Comparison of ENCODE assay signal across 30 cellular contexts in genomic region chr1:16213013-16213412, GRCh38. TPM values are rescaled to one million over a fixed set of nuclear protein-coding genes. Genes with fewer than 3 reads are reported as not detected.
A peak's percentile ranks its signal among the peaks of the same experiment; 100 is the strongest.
DNase-seq lines count a peak whose midpoint lies in the region; ATAC-seq, FAIRE-seq and TF ChIP-seq lines count a peak whose summit lies in the region.
"Had no signal": no experiment of that assay in that cellular context is flagged by ENCODE, and none has a peak within 500 bp of the region (broad histone marks: within the 10 kb centered on the region; RNA-seq: fewer than 3 reads in every experiment).

No MANE protein-coding gene starts in this region.

- H3K4me3 ChIP-seq in iPS-18a (ENCODE audit: low read length) (peak overlapping the region; percentile 62), pancreas (no peak overlapping the region)
- H3K4me3 ChIP-seq: uterus had no signal

- H3K9ac ChIP-seq in iPS-18a (ENCODE audit: low read length) = peak overlapping the region; percentile 80
- H3K9ac ChIP-seq: KMS-11 had no signal

- peaks cover 42% of the 10 kb centered on the region for H3K4me1 Mint-ChIP-seq in Calu3 (ENCODE audit: low read depth, unreplicated experiment)

- ATAC-seq in pancreas (no peak), GM19397 (IDR thresholded peaks at IDR 0.05; ENCODE audit: unreplicated experiment) (no peak)
- ATAC-seq: Right ventricle myocardium inferior; SK-N-SH treated with all-trans-retinoic acid at 6 μM for 48 hours; stimulated activated naive B cell treated with anti-CD40 and anti-IgM and Interleukin-4, amounts not matched to agents 10 μg/mL and 1 μg/mL and 100 μg/mL, for 72 hours had no signal

- no TSS peak for BruUV-seq in Calu3 (replicated peaks; lab: Mats Ljungman, UMichigan)

- no peak overlapping the region for H3K27ac Mint-ChIP-seq in Calu3 (ENCODE audit: unreplicated experiment)
- H3K27ac Mint-ChIP-seq: activated CD4-positive, alpha-beta memory T cell treated with anti-CD3 and anti-CD28 coated beads for 36 hours; activated naive CD4-positive, alpha-beta T cell treated with anti-CD3 and anti-CD28 coated beads, Interleukin-2, amount 50 U/mL, for 24 hours; CD4-positive, alpha-beta T cell; stimulated activated naive B cell treated with anti-CD40 and anti-IgM and Interleukin-4, amounts not matched to agents 10 μg/mL and 1 μg/mL and 100 μg/mL, for 72 hours; T-helper 1 cell treated with Interleukin-12 subunit alpha and Interleukin-12 subunit beta and Interleukin-4 antibody, amounts not matched to agents 30 μg/mL and 1 μg/mL, for 36 hours had no signal

- peaks cover 27% of the 10 kb centered on the region for H3K4me1 ChIP-seq in iPS-18a (ENCODE audit: control insufficient read depth, low read depth, low read length)
- peaks cover 7 to 23% (median 8%) of the 10 kb centered on the region in 3 donors for H3K4me1 ChIP-seq in pancreas

- no peaks in the 10 kb centered on the region for H3K9me3 Mint-ChIP-seq in Calu3 (ENCODE audit: low read depth, unreplicated experiment)
- H3K9me3 Mint-ChIP-seq: activated CD4-positive, alpha-beta memory T cell treated with anti-CD3 and anti-CD28 coated beads for 36 hours; activated naive CD4-positive, alpha-beta T cell treated with anti-CD3 and anti-CD28 coated beads, Interleukin-2, amount 50 U/mL, for 24 hours; CD4-positive, alpha-beta T cell; naive B cell; stimulated activated naive B cell treated with anti-CD40 and anti-IgM and Interleukin-4, amounts not matched to agents 10 μg/mL and 1 μg/mL and 100 μg/mL, for 72 hours; T-helper 1 cell treated with Interleukin-12 subunit alpha and Interleukin-12 subunit beta and Interleukin-4 antibody, amounts not matched to agents 30 μg/mL and 1 μg/mL, for 36 hours had no signal

- no peak for TF ChIP-seq CTCF in Calu3 (IDR thresholded peaks at IDR 0.05; ENCODE audit: unreplicated experiment)
- no peak for TF ChIP-seq CTCF in pancreas (IDR thresholded peaks at IDR 0.05)

- H3K4me3 Mint-ChIP-seq in Calu3 (ENCODE audit: low read depth, unreplicated experiment) = peak overlapping the region; percentile 58
- H3K4me3 Mint-ChIP-seq: activated CD4-positive, alpha-beta memory T cell treated with anti-CD3 and anti-CD28 coated beads for 36 hours; activated naive CD4-positive, alpha-beta T cell treated with anti-CD3 and anti-CD28 coated beads, Interleukin-2, amount 50 U/mL, for 24 hours; CD4-positive, alpha-beta T cell; stimulated activated naive B cell treated with anti-CD40 and anti-IgM and Interleukin-4, amounts not matched to agents 10 μg/mL and 1 μg/mL and 100 μg/mL, for 72 hours; T-helper 1 cell treated with Interleukin-12 subunit alpha and Interleukin-12 subunit beta and Interleukin-4 antibody, amounts not matched to agents 30 μg/mL and 1 μg/mL, for 36 hours had no signal

- no peak for FAIRE-seq in pancreas (lab: Jason Lieb, UNC)
- FAIRE-seq: D721Med, endothelial cell of umbilical vein, HTR-8/SVneo, islet of Langerhans had no signal

- H3K9me3 ChIP-seq in iPS-18a (ENCODE audit: control insufficient read depth, low read depth, low read length) (no peaks in the 10 kb centered on the region), pancreas (no peaks in the 10 kb centered on the region)
- H3K9me3 ChIP-seq: left lung, uterus had no signal

- H3K27me3 Mint-ChIP-seq in Calu3 (ENCODE audit: unreplicated experiment) = no peaks in the 10 kb centered on the region
- H3K27me3 Mint-ChIP-seq: activated naive CD4-positive, alpha-beta T cell treated with anti-CD3 and anti-CD28 coated beads, Interleukin-2, amount 50 U/mL, for 24 hours; CD4-positive, alpha-beta T cell had no signal

- CTCF ChIA-PET in Calu3 (lab: Charles Lee) = no interaction called here

- H3K27me3 ChIP-seq in iPS-18a (ENCODE audit: control insufficient read depth, insufficient read depth, low read length) = peaks cover 10% of the 10 kb centered on the region
- no peaks in the 10 kb centered on the region for H3K27me3 ChIP-seq in pancreas
- H3K27me3 ChIP-seq: brain microvascular endothelial cell, left lung, uterus had no signal

- H3K36me3 ChIP-seq in iPS-18a (ENCODE audit: control insufficient read depth, low read depth, low read length) (no peaks in the 10 kb centered on the region), pancreas (no peaks in the 10 kb centered on the region)
- H3K36me3 ChIP-seq: brain microvascular endothelial cell, left lung, uterus had no signal

- peaks cover 20% of the 10 kb centered on the region for H3K36me3 Mint-ChIP-seq in Calu3 (ENCODE audit: insufficient read depth, unreplicated experiment)
- H3K36me3 Mint-ChIP-seq: activated CD4-positive, alpha-beta memory T cell treated with anti-CD3 and anti-CD28 coated beads for 36 hours; activated naive CD4-positive, alpha-beta T cell treated with anti-CD3 and anti-CD28 coated beads, Interleukin-2, amount 50 U/mL, for 24 hours; naive B cell; stimulated activated naive B cell treated with anti-CD40 and anti-IgM and Interleukin-4, amounts not matched to agents 10 μg/mL and 1 μg/mL and 100 μg/mL, for 72 hours had no signal

- no peak for DNase-seq in Calu3
- peak; percentile 68 for DNase-seq in NCI-H526 treated with DMSO at 0.1 percent for 48 hours (lab: John Stamatoyannopoulos, UW)
- DNase-seq in pancreas = peak in 1 of 6 donors; percentile 11
- no peak for DNase-seq in putamen (ENCODE audit: low spot score)
- no peak for DNase-seq in NCI-H2029 treated with DMSO at 0.1 percent for 48 hours (lab: John Stamatoyannopoulos, UW)
- DNase-seq in NCI-H2081 (lab: John Stamatoyannopoulos, UW) = no peak
- DNase-seq: activated CD4-positive, alpha-beta memory T cell treated with anti-CD3 and anti-CD28 coated beads for 36 hours; activated CD4-positive, CD25-positive, alpha-beta regulatory T cell; AML-193; amniotic stem cell; brain microvascular endothelial cell; CD4-positive, alpha-beta T cell; hippocampal formation; MM.1S; naive B cell; occipital lobe; stimulated activated naive B cell treated with anti-CD40 and anti-IgM and Interleukin-4, amounts not matched to agents 10 μg/mL and 1 μg/mL and 100 μg/mL, for 72 hours; uterus had no signal

- peak overlapping the region; percentile 18 for H3K27ac ChIP-seq in iPS-18a (ENCODE audit: low read length)
- peak overlapping the region; percentile 61 to 84 (median 70) for H3K27ac ChIP-seq in pancreas
- H3K27ac ChIP-seq: brain microvascular endothelial cell, KMS-11, uterus had no signal

- intact Hi-C loops in Calu3 (cut with micrococcal nuclease; ENCODE audit: unreplicated experiment) (no loop called here), pancreas (cut with DNase I) (no loop called here)

- WGBS in pancreas, 2 donors = 38 to 54% methylated on average over 3 of the region's 3 CpGs

RNA-seq across cellular contexts. Expression of gene ARHGEF19, which starts 0.6 kb away (rescaled TPM):
- 16.6 and 17.2 TPM in 2 replicates for total RNA-seq in Calu3 (2022)
- total RNA-seq in pancreas = 10 to 100 TPM in 2 of 6 donors, 1 to 10 TPM in 4; 5.0 to 10.7 (median 7.9) TPM
- 10 to 100 TPM; 15.6 to 17.1 TPM for polyA plus RNA-seq in pancreas

RNA-seq across cellular contexts. Expression of gene CPLANE2, which starts 24.0 kb away (rescaled TPM):
- total RNA-seq in Calu3 (2022) (4.2 and 7.4 TPM in 2 replicates), pancreas (1 to 10 TPM; 3.3 to 9.1 (median 4.0) TPM)
- 1 to 10 TPM; 2.2 to 4.0 TPM for polyA plus RNA-seq in pancreas

RNA-seq across cellular contexts. Expression of gene EPHA2, which starts 57.1 kb away (rescaled TPM):
- total RNA-seq in Calu3 (2022) = 130 and 161 TPM in 2 replicates
- total RNA-seq in pancreas = 10 to 100 TPM in 3 of 6 donors, 1 to 10 TPM in 3; 6.5 to 11.8 (median 10.1) TPM
- 10 to 100 TPM; 13.8 to 17.1 TPM for polyA plus RNA-seq in pancreas

Comparison
In these comparisons a context has a peak if more than half of its experiments do, and no peak if none do; other contexts are left out.
1. RNA of gene EPHA2, which starts 57.1 kb away (total RNA-seq): 130 to 161 TPM in Calu3; 6.5 to 11.8 TPM in pancreas; every median in the first group is over 10 times any median in the second.